In the genomic region with DNA sequence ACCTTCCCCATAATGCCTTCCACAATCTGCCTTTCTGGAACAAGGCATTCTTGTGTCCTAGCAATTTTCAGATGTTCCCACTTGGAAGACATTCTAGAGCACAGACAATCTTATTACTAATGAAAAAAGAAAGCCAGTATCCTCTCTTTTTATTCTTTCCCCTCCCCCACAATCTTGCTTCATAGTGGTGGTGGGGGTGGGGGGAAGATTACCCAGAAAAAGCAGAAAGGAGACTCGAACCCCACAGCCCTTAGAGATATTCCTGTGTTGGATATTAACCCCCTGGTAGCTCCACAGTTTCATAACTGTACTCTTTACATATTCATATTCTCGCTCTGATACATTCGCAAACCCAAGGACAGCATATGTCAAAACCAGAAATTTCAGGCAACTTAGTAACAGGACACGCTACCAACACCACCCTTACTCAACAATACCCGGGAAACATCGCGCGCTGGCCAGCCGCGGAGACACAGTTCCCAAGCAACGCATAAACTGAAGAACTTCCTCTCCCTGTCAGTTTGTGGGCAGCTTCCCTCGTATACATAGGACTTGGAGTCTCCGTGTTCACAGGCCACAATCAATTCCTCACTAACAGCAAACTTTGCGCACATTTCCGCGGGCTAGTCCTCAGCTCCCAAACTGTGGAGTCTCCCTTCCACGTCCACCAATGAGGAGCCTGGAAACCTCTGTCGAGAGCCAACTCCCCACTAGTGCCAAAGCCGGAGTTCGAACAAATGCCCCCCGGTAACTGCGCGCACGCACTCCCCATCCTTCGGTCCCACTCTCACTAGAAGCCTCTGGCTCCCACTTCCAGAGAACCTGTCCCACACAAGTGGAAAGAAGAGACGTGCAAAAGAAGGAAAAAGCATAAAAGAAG, we compare ENCODE assay signal across 1 cellular context.
TF ChIP-seq lines count a peak whose summit lies in the region.

No MANE protein-coding gene starts in this region.

TF ChIP-seq in SK-N-SH, 30 proteins besides CTCF, POLR2A, EP300 and RAD21 (continued from another document):
- TF ChIP-seq ZBTB33 (IDR thresholded peaks at IDR 0.05; ENCODE audit: borderline replicate concordance, low read depth): no peak
- TF ChIP-seq, protein P1, sequence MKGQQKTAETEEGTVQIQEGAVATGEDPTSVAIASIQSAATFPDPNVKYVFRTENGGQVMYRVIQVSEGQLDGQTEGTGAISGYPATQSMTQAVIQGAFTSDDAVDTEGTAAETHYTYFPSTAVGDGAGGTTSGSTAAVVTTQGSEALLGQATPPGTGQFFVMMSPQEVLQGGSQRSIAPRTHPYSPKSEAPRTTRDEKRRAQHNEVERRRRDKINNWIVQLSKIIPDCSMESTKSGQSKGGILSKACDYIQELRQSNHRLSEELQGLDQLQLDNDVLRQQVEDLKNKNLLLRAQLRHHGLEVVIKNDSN (IDR thresholded peaks at IDR 0.05; ENCODE audit: borderline replicate concordance, low read depth): no peak
- no peak for TF ChIP-seq ELF1 (IDR thresholded peaks at IDR 0.05)
- TF ChIP-seq, protein P2, sequence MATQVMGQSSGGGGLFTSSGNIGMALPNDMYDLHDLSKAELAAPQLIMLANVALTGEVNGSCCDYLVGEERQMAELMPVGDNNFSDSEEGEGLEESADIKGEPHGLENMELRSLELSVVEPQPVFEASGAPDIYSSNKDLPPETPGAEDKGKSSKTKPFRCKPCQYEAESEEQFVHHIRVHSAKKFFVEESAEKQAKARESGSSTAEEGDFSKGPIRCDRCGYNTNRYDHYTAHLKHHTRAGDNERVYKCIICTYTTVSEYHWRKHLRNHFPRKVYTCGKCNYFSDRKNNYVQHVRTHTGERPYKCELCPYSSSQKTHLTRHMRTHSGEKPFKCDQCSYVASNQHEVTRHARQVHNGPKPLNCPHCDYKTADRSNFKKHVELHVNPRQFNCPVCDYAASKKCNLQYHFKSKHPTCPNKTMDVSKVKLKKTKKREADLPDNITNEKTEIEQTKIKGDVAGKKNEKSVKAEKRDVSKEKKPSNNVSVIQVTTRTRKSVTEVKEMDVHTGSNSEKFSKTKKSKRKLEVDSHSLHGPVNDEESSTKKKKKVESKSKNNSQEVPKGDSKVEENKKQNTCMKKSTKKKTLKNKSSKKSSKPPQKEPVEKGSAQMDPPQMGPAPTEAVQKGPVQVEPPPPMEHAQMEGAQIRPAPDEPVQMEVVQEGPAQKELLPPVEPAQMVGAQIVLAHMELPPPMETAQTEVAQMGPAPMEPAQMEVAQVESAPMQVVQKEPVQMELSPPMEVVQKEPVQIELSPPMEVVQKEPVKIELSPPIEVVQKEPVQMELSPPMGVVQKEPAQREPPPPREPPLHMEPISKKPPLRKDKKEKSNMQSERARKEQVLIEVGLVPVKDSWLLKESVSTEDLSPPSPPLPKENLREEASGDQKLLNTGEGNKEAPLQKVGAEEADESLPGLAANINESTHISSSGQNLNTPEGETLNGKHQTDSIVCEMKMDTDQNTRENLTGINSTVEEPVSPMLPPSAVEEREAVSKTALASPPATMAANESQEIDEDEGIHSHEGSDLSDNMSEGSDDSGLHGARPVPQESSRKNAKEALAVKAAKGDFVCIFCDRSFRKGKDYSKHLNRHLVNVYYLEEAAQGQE (IDR thresholded peaks at IDR 0.05; ENCODE audit: low read depth, low read length): no peak
- TF ChIP-seq, protein P3, sequence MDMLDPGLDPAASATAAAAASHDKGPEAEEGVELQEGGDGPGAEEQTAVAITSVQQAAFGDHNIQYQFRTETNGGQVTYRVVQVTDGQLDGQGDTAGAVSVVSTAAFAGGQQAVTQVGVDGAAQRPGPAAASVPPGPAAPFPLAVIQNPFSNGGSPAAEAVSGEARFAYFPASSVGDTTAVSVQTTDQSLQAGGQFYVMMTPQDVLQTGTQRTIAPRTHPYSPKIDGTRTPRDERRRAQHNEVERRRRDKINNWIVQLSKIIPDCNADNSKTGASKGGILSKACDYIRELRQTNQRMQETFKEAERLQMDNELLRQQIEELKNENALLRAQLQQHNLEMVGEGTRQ (IDR thresholded peaks at IDR 0.05; ENCODE audit: borderline replicate concordance, low read depth, low read length): no peak
- TF ChIP-seq SMC3 (IDR thresholded peaks at IDR 0.05; ENCODE audit: low read depth, low read length): no peak
- TF ChIP-seq, protein P4, sequence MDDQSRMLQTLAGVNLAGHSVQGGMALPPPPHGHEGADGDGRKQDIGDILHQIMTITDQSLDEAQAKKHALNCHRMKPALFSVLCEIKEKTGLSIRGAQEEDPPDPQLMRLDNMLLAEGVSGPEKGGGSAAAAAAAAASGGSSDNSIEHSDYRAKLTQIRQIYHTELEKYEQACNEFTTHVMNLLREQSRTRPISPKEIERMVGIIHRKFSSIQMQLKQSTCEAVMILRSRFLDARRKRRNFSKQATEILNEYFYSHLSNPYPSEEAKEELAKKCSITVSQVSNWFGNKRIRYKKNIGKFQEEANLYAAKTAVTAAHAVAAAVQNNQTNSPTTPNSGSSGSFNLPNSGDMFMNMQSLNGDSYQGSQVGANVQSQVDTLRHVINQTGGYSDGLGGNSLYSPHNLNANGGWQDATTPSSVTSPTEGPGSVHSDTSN (IDR thresholded peaks at IDR 0.05): no peak
- TF ChIP-seq, protein P5, sequence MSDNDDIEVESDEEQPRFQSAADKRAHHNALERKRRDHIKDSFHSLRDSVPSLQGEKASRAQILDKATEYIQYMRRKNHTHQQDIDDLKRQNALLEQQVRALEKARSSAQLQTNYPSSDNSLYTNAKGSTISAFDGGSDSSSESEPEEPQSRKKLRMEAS (IDR thresholded peaks at IDR 0.05; ENCODE audit: low read depth): no peak
